In genomic region chr16:49776085-49776501, GRCh38 we compare ENCODE assay signal across 13 cellular contexts.
DNase-seq lines count a peak whose midpoint lies in the region; ATAC-seq and TF ChIP-seq lines count a peak whose summit lies in the region.
"Had no signal": no experiment of that assay in that cellular context is flagged by ENCODE, and none has a peak within 500 bp of the region (broad histone marks: within the 10 kb centered on the region; RNA-seq: fewer than 3 reads in every experiment).

No MANE protein-coding gene starts in this region.

- no peak for TF ChIP-seq POLR2A in gastroesophageal sphincter (IDR thresholded peaks at IDR 0.05)

- peak overlapping the region; percentile 22 for H3K4ac ChIP-seq in mesendoderm (ENCODE audit: low read depth, low read length)

- no peak overlapping the region for H2BK5ac ChIP-seq in mesendoderm (ENCODE audit: low read length)

- peak overlapping the region; percentile 71 for H3K18ac ChIP-seq in mesendoderm (ENCODE audit: low read length)

- DNase-seq in SK-N-DZ (ENCODE audit: low spot score) (peak; percentile 56), mesendoderm (peak; percentile 75), NCI-H446 (lab: John Stamatoyannopoulos, UW) (no peak), GF-D8 (lab: John Stamatoyannopoulos, UW) (no peak)
- DNase-seq: CD4-positive, CD25-positive, alpha-beta regulatory T cell; effector CD8-positive, alpha-beta T cell; mucosa of descending colon; NCI-H2081 treated with DMSO at 0.1 percent for 48 hours; NK-92 treated with Interleukin-12 subunit alpha and Interleukin-12 subunit beta, amount 100 ng/mL, for 24 hours had no signal

- H2BK15ac ChIP-seq in mesendoderm (replicated peaks; ENCODE audit: low read depth) = no peak overlapping the region

- no peak overlapping the region for H4K8ac ChIP-seq in mesendoderm (ENCODE audit: low read depth, low read length)

- H2BK120ac ChIP-seq in mesendoderm (ENCODE audit: low read depth, low read length) = no peak overlapping the region

- H3K79me2 ChIP-seq in mesendoderm (ENCODE audit: control insufficient read depth, insufficient read depth, low read length) = peaks cover 2% of the 10 kb centered on the region

- ATAC-seq in gastroesophageal sphincter (peak; percentile 73), HG02981 (IDR thresholded peaks at IDR 0.05; ENCODE audit: unreplicated experiment) (no peak), GM21576 (IDR thresholded peaks at IDR 0.05; ENCODE audit: unreplicated experiment) (no peak)
- ATAC-seq: mucosa of descending colon had no signal

- peak overlapping the region; percentile 2 for H2AK5ac ChIP-seq in mesendoderm (ENCODE audit: low read length)

- H3K4me2 ChIP-seq in mesendoderm (ENCODE audit: low read length) = no peak overlapping the region

- H3K4me1 ChIP-seq in gastroesophageal sphincter = peaks cover 0 to 33% (median 0%) of the 10 kb centered on the region in 3 donors
- H3K4me1 ChIP-seq in mesendoderm (ENCODE audit: control insufficient read depth, low read depth, low read length) = peaks cover 5% of the 10 kb centered on the region
- H3K4me1 ChIP-seq in subcutaneous abdominal adipose tissue (ENCODE audit: control insufficient read depth in 5 of 5, insufficient read depth in 5 of 5, low read length in 5 of 5) = peaks cover 16 to 76% (median 44%) of the 10 kb centered on the region in 5 donors

- H3K9ac ChIP-seq in mesendoderm (ENCODE audit: low read length) (peak overlapping the region; percentile 43), subcutaneous abdominal adipose tissue (ENCODE audit: low read length in 5 of 5) (peak overlapping the region in 1 of 5 donors; percentile 31)

- no peak overlapping the region for H3K27ac ChIP-seq in gastroesophageal sphincter
- peak overlapping the region; percentile 40 for H3K27ac ChIP-seq in mesendoderm (ENCODE audit: low read depth, low read length)
- H3K27ac ChIP-seq in subcutaneous abdominal adipose tissue (ENCODE audit: low read depth, low read length) = peak overlapping the region; percentile 58

- no peak for TF ChIP-seq CTCF in gastroesophageal sphincter (IDR thresholded peaks at IDR 0.05)

- TF ChIP-seq EP300 in gastroesophageal sphincter (IDR thresholded peaks at IDR 0.05) = no peak

- no peak overlapping the region for H3K23ac ChIP-seq in mesendoderm (ENCODE audit: low read length)

- peaks cover 11% of the 10 kb centered on the region for H3K79me1 ChIP-seq in mesendoderm (ENCODE audit: low read length)

- H3K9me3 ChIP-seq in gastroesophageal sphincter = no peaks in the 10 kb centered on the region
- no peaks in the 10 kb centered on the region for H3K9me3 ChIP-seq in subcutaneous abdominal adipose tissue (ENCODE audit: control insufficient read depth in 5 of 5, low read length in 5 of 5)
- H3K9me3 ChIP-seq: mucosa of descending colon had no signal

- WGBS in gastroesophageal sphincter (ENCODE audit: low coverage in 1 of 2), 2 donors = 37% methylated on average over 4 of the region's 15 CpGs; no CpG with 5 or more reads in 1 of the 2 donors
- WGBS in mesendoderm (ENCODE audit: extremely low coverage, insufficient coverage, low lambda C conversion rate) = no CpG with 5 or more reads among the region's 15 CpGs

- H4K5ac ChIP-seq in mesendoderm (ENCODE audit: low read length) = no peak overlapping the region

- H3K27me3 ChIP-seq in gastroesophageal sphincter (no peaks in the 10 kb centered on the region), mesendoderm (ENCODE audit: insufficient read depth, low read length, poor library complexity) (no peaks in the 10 kb centered on the region), subcutaneous abdominal adipose tissue (ENCODE audit: control insufficient read depth in 5 of 5, insufficient read depth in 4 of 5, low read length in 5 of 5) (no peaks in the 10 kb centered on the region)

- H3K56ac ChIP-seq in mesendoderm (ENCODE audit: low read length) = peak overlapping the region; percentile 79

- no peaks in the 10 kb centered on the region for H3K36me3 ChIP-seq in gastroesophageal sphincter
- no peaks in the 10 kb centered on the region for H3K36me3 ChIP-seq in mesendoderm (ENCODE audit: control insufficient read depth, insufficient read depth, low read length)
- no peaks in the 10 kb centered on the region for H3K36me3 ChIP-seq in subcutaneous abdominal adipose tissue (ENCODE audit: control insufficient read depth in 5 of 5, insufficient read depth in 5 of 5, low read length in 5 of 5)

- no peak overlapping the region for H3K4me3 ChIP-seq in gastroesophageal sphincter
- no peak overlapping the region for H3K4me3 ChIP-seq in mesendoderm (ENCODE audit: low read length)
- peak overlapping the region in 2 of 5 donors; percentile 16 to 24 for H3K4me3 ChIP-seq in subcutaneous abdominal adipose tissue (ENCODE audit: low read depth in 1 of 5, low read length in 5 of 5)
- H3K4me3 ChIP-seq: mucosa of descending colon had no signal

Comparison
In these comparisons a context has a peak if more than half of its experiments do, and no peak if none do; other contexts are left out.
1. DNase-seq: peak in SK-N-DZ (single experiment) and mesendoderm (single experiment); none in NCI-H446 (0 of 2) and GF-D8 (single experiment).
2. H3K27ac ChIP-seq: peak in mesendoderm (single experiment) and subcutaneous abdominal adipose tissue (single experiment); none in gastroesophageal sphincter (0 of 4).